ENCODE assay signal across 1 cellular context in the genomic region with DNA sequence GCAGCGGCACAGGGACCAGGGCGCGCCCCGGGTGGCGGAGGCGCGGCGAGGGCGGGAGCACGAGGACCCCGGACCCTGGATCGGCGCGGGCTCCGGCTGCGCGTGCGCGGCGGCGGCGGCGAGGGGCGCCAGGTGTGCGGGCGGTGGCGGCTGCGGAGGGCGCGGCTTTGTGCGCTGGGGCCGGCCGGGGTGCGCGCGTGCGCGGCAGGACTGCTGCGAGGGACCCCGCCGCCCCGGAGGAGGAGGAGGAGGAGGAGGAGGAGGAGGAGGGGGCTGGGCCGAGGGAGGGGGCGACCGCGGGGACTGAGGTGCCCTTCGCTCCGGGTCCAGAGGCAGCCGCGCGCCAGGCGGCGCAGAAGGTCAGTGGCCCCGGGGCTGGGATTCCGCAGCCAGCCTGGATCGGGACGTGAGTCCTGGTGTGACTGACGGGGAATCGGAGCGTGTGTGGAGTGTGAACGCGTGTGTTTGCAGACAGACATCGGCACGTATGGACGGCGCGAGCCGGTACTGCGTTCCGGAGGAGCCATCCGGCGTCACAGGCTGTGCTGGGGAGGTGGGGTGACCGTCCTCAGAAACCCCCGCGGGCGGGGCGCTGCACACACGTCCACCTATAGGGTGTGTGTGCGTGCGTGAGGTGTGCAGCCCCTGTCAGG.
A peak's percentile ranks its signal among the peaks of the same experiment; 100 is the strongest.
TF ChIP-seq lines count a peak whose summit lies in the region.

No MANE protein-coding gene starts in this region.

TF ChIP-seq in HepG2, 621 proteins besides CTCF, POLR2A, EP300 and RAD21 (continued from another document):
- TF ChIP-seq, protein P1, sequence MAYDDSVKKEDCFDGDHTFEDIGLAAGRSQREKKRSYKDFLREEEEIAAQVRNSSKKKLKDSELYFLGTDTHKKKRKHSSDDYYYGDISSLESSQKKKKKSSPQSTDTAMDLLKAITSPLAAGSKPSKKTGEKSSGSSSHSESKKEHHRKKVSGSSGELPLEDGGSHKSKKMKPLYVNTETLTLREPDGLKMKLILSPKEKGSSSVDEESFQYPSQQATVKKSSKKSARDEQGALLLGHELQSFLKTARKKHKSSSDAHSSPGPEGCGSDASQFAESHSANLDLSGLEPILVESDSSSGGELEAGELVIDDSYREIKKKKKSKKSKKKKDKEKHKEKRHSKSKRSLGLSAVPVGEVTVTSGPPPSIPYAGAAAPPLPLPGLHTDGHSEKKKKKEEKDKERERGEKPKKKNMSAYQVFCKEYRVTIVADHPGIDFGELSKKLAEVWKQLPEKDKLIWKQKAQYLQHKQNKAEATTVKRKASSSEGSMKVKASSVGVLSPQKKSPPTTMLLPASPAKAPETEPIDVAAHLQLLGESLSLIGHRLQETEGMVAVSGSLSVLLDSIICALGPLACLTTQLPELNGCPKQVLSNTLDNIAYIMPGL (CRISPR knock-in tag; IDR thresholded peaks at IDR 0.05; ENCODE audit: borderline replicate concordance in 1 of 2, low read depth in 1 of 2) = peak in 1 of 2 experiments; percentile 40; a peak in 1 of 4 replicates
- TF ChIP-seq ZNF552 (CRISPR knock-in tag; IDR thresholded peaks at IDR 0.05; ENCODE audit: borderline replicate concordance) (0 out of 2 replicates have a peak, but pooled peaks have one; percentile 46), HDAC1 (CRISPR knock-in tag; IDR thresholded peaks at IDR 0.05) (peak; percentile 22; the same call in 1 of the 2 replicates), SPEN (CRISPR knock-in tag; IDR thresholded peaks at IDR 0.05; ENCODE audit: low read depth) (peak; percentile 43; the same call in 1 of the 2 replicates), NCOA2 (CRISPR knock-in tag; IDR thresholded peaks at IDR 0.05) (no peak), KDM4B (CRISPR knock-in tag; IDR thresholded peaks at IDR 0.05) (0 out of 2 replicates have a peak, but pooled peaks have one; percentile 25), ZNF772 (CRISPR knock-in tag; IDR thresholded peaks at IDR 0.05) (no peak), ZNF746 (CRISPR knock-in tag; IDR thresholded peaks at IDR 0.05) (no peak), HOXA3 (CRISPR knock-in tag; IDR thresholded peaks at IDR 0.05) (peak; percentile 56; the same call in 1 of the 2 replicates), ESRRA (CRISPR knock-in tag; IDR thresholded peaks at IDR 0.05; ENCODE audit: low read depth) (peak; percentile 78), ZNF563 (CRISPR knock-in tag; IDR thresholded peaks at IDR 0.05) (0 out of 2 replicates have a peak, but pooled peaks have one; percentile 10), BRCA1 (CRISPR knock-in tag; IDR thresholded peaks at IDR 0.05) (no peak), CHCHD3 (CRISPR knock-in tag; IDR thresholded peaks at IDR 0.05) (no peak), PHF21A (CRISPR knock-in tag; IDR thresholded peaks at IDR 0.05) (0 out of 2 replicates have a peak, but pooled peaks have one; percentile 47), GABPB1 (CRISPR knock-in tag; IDR thresholded peaks at IDR 0.05) (peak; percentile 47; the same call in 1 of the 2 replicates), ZNF138 (CRISPR knock-in tag; IDR thresholded peaks at IDR 0.05; ENCODE audit: low read depth) (no peak), KLF6 (CRISPR knock-in tag; IDR thresholded peaks at IDR 0.05) (peak; percentile 61; the same call in 1 of the 2 replicates), ZBTB7B (CRISPR knock-in tag; IDR thresholded peaks at IDR 0.05) (0 out of 2 replicates have a peak, but pooled peaks have one; percentile 36), ZBTB21 (CRISPR knock-in tag; IDR thresholded peaks at IDR 0.05) (no peak), ZNF274 (CRISPR knock-in tag; IDR thresholded peaks at IDR 0.05) (0 out of 2 replicates have a peak, but pooled peaks have one; percentile 21), NR2C2 (CRISPR knock-in tag; IDR thresholded peaks at IDR 0.05; ENCODE audit: borderline replicate concordance) (peak; percentile 27; the same call in 1 of the 2 replicates)
- TF ChIP-seq, protein P2, sequence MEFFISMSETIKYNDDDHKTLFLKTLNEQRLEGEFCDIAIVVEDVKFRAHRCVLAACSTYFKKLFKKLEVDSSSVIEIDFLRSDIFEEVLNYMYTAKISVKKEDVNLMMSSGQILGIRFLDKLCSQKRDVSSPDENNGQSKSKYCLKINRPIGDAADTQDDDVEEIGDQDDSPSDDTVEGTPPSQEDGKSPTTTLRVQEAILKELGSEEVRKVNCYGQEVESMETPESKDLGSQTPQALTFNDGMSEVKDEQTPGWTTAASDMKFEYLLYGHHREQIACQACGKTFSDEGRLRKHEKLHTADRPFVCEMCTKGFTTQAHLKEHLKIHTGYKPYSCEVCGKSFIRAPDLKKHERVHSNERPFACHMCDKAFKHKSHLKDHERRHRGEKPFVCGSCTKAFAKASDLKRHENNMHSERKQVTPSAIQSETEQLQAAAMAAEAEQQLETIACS (CRISPR knock-in tag; IDR thresholded peaks at IDR 0.05) = 0 out of 2 replicates have a peak, but pooled peaks have one; percentile 31
- TF ChIP-seq, protein P3, sequence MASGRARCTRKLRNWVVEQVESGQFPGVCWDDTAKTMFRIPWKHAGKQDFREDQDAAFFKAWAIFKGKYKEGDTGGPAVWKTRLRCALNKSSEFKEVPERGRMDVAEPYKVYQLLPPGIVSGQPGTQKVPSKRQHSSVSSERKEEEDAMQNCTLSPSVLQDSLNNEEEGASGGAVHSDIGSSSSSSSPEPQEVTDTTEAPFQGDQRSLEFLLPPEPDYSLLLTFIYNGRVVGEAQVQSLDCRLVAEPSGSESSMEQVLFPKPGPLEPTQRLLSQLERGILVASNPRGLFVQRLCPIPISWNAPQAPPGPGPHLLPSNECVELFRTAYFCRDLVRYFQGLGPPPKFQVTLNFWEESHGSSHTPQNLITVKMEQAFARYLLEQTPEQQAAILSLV (CRISPR knock-in tag; IDR thresholded peaks at IDR 0.05; ENCODE audit: borderline replicate concordance) = peak; percentile 54; the same call in 1 of the 2 replicates
- TF ChIP-seq, protein P4, sequence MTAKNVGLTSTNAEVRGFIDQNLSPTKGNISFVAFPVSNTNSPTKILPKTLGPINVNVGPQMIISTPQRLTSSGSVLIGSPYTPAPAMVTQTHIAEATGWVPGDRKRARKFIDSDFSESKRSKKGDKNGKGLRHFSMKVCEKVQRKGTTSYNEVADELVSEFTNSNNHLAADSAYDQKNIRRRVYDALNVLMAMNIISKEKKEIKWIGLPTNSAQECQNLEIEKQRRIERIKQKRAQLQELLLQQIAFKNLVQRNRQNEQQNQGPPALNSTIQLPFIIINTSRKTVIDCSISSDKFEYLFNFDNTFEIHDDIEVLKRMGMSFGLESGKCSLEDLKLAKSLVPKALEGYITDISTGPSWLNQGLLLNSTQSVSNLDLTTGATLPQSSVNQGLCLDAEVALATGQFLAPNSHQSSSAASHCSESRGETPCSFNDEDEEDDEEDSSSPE (CRISPR knock-in tag; IDR thresholded peaks at IDR 0.05) = peak; percentile 52; the same call in 1 of the 2 replicates
- TF ChIP-seq, protein P5, sequence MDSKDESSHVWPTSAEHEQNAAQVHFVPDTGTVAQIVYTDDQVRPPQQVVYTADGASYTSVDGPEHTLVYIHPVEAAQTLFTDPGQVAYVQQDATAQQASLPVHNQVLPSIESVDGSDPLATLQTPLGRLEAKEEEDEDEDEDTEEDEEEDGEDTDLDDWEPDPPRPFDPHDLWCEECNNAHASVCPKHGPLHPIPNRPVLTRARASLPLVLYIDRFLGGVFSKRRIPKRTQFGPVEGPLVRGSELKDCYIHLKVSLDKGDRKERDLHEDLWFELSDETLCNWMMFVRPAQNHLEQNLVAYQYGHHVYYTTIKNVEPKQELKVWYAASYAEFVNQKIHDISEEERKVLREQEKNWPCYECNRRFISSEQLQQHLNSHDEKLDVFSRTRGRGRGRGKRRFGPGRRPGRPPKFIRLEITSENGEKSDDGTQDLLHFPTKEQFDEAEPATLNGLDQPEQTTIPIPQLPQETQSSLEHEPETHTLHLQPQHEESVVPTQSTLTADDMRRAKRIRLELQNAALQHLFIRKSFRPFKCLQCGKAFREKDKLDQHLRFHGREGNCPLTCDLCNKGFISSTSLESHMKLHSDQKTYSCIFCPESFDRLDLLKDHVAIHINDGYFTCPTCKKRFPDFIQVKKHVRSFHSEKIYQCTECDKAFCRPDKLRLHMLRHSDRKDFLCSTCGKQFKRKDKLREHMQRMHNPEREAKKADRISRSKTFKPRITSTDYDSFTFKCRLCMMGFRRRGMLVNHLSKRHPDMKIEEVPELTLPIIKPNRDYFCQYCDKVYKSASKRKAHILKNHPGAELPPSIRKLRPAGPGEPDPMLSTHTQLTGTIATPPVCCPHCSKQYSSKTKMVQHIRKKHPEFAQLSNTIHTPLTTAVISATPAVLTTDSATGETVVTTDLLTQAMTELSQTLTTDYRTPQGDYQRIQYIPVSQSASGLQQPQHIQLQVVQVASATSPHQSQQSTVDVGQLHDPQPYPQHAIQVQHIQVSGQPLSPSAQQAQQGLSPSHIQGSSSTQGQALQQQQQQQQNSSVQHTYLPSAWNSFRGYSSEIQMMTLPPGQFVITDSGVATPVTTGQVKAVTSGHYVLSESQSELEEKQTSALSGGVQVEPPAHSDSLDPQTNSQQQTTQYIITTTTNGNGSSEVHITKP (CRISPR knock-in tag; IDR thresholded peaks at IDR 0.05; ENCODE audit: low read depth) = no peak
- TF ChIP-seq, protein P6, sequence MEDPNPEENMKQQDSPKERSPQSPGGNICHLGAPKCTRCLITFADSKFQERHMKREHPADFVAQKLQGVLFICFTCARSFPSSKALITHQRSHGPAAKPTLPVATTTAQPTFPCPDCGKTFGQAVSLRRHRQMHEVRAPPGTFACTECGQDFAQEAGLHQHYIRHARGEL (CRISPR knock-in tag; IDR thresholded peaks at IDR 0.05) = no peak
- TF ChIP-seq, protein P7, sequence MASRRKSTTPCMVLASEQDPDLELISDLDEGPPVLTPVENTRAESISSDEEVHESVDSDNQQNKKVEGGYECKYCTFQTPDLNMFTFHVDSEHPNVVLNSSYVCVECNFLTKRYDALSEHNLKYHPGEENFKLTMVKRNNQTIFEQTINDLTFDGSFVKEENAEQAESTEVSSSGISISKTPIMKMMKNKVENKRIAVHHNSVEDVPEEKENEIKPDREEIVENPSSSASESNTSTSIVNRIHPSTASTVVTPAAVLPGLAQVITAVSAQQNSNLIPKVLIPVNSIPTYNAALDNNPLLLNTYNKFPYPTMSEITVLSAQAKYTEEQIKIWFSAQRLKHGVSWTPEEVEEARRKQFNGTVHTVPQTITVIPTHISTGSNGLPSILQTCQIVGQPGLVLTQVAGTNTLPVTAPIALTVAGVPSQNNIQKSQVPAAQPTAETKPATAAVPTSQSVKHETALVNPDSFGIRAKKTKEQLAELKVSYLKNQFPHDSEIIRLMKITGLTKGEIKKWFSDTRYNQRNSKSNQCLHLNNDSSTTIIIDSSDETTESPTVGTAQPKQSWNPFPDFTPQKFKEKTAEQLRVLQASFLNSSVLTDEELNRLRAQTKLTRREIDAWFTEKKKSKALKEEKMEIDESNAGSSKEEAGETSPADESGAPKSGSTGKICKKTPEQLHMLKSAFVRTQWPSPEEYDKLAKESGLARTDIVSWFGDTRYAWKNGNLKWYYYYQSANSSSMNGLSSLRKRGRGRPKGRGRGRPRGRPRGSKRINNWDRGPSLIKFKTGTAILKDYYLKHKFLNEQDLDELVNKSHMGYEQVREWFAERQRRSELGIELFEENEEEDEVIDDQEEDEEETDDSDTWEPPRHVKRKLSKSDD (CRISPR knock-in tag; IDR thresholded peaks at IDR 0.05; ENCODE audit: low read depth) = 0 out of 2 replicates have a peak, but pooled peaks have one; percentile 11
- TF ChIP-seq, protein P8, sequence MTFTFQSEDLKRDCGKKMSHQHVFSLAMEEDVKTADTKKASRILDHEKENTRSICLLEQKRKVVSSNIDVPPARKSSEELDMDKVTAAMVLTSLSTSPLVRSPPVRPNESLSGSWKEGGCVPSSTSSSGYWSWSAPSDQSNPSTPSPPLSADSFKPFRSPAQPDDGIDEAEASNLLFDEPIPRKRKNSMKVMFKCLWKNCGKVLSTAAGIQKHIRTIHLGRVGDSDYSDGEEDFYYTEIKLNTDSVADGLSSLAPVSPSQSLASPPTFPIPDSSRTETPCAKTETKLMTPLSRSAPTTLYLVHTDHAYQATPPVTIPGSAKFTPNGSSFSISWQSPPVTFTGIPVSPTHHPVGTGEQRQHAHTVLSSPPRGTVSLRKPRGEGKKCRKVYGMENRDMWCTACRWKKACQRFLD (CRISPR knock-in tag; IDR thresholded peaks at IDR 0.05; ENCODE audit: borderline replicate concordance) = no peak
- TF ChIP-seq, protein P9, sequence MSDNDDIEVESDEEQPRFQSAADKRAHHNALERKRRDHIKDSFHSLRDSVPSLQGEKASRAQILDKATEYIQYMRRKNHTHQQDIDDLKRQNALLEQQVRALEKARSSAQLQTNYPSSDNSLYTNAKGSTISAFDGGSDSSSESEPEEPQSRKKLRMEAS (IDR thresholded peaks at IDR 0.05) = peak; percentile 62
- TF ChIP-seq, protein P10, sequence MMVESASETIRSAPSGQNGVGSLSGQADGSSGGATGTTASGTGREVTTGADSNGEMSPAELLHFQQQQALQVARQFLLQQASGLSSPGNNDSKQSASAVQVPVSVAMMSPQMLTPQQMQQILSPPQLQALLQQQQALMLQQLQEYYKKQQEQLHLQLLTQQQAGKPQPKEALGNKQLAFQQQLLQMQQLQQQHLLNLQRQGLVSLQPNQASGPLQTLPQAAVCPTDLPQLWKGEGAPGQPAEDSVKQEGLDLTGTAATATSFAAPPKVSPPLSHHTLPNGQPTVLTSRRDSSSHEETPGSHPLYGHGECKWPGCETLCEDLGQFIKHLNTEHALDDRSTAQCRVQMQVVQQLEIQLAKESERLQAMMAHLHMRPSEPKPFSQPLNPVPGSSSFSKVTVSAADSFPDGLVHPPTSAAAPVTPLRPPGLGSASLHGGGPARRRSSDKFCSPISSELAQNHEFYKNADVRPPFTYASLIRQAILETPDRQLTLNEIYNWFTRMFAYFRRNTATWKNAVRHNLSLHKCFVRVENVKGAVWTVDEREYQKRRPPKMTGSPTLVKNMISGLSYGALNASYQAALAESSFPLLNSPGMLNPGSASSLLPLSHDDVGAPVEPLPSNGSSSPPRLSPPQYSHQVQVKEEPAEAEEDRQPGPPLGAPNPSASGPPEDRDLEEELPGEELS (CRISPR knock-in tag; IDR thresholded peaks at IDR 0.05) = peak; percentile 31; the same call in 1 of the 2 replicates
- TF ChIP-seq, protein P11, sequence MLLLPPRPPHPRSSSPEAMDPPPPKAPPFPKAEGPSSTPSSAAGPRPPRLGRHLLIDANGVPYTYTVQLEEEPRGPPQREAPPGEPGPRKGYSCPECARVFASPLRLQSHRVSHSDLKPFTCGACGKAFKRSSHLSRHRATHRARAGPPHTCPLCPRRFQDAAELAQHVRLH (CRISPR knock-in tag; IDR thresholded peaks at IDR 0.05; ENCODE audit: borderline replicate concordance, low read depth) = no peak
- TF ChIP-seq, protein P12, sequence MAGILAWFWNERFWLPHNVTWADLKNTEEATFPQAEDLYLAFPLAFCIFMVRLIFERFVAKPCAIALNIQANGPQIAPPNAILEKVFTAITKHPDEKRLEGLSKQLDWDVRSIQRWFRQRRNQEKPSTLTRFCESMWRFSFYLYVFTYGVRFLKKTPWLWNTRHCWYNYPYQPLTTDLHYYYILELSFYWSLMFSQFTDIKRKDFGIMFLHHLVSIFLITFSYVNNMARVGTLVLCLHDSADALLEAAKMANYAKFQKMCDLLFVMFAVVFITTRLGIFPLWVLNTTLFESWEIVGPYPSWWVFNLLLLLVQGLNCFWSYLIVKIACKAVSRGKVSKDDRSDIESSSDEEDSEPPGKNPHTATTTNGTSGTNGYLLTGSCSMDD (CRISPR knock-in tag; IDR thresholded peaks at IDR 0.05) = no peak
